Comparison of ENCODE assay signal across 20 cellular contexts in genomic region chr13:72195044-72195704, GRCh38.
DNase-seq lines count a peak whose midpoint lies in the region; ATAC-seq, FAIRE-seq and TF ChIP-seq lines count a peak whose summit lies in the region.
"Had no signal": no experiment of that assay in that cellular context is flagged by ENCODE, and none has a peak within 500 bp of the region (broad histone marks: within the 10 kb centered on the region; RNA-seq: fewer than 3 reads in every experiment).

No MANE protein-coding gene starts in this region.

- intact Hi-C loops in PC-3 (cut with micrococcal nuclease) (loop anchor here (2.0 to 10.0 kb wide), 2 partner anchors 60 to 330 kb away; partner anchors contain the start of gene DACH1), endothelial cell of umbilical vein (cut with micrococcal nuclease) (no loop called here)

- H3K9me3 ChIP-seq in PC-3 (ENCODE audit: low read length) (no peaks in the 10 kb centered on the region), endothelial cell of umbilical vein (replicated peaks; ENCODE audit: control insufficient read depth, insufficient read depth, low read length) (no peaks in the 10 kb centered on the region), neural cell (ENCODE audit: low read length) (no peaks in the 10 kb centered on the region), smooth muscle cell (replicated peaks; ENCODE audit: low read depth) (no peaks in the 10 kb centered on the region)
- H3K9me3 ChIP-seq: SJCRH30 had no signal

- H3K4me2 ChIP-seq in PC-3 (ENCODE audit: low read length): peak overlapping the region; percentile 84
- peak overlapping the region; percentile 55 for H3K4me2 ChIP-seq in endothelial cell of umbilical vein (ENCODE audit: insufficient read depth, low read length)
- H3K4me2 ChIP-seq in neural cell (ENCODE audit: low read length): peak overlapping the region; percentile 33
- no peak overlapping the region for H3K4me2 ChIP-seq in smooth muscle cell
- H3K4me2 ChIP-seq: PC-9 had no signal

- dilution Hi-C loops in endothelial cell of umbilical vein (cut with MboI; ENCODE audit: extremely low pct_ligation_motif_present, low sequenced_read_pairs): no loop called here

- H3F3A ChIP-seq in PC-3 (ENCODE audit: low read length, unreplicated experiment) (no peaks in the 10 kb centered on the region), neural cell (ENCODE audit: insufficient read depth, low read length, poor library complexity, severe bottlenecking) (peaks cover 12% of the 10 kb centered on the region), smooth muscle cell (ENCODE audit: low read depth) (no peaks in the 10 kb centered on the region)

- TF ChIP-seq EP300 in neural cell (conservative IDR thresholded peaks at IDR 0.05; ENCODE audit: poor library complexity, severe bottlenecking): peak; percentile 78

- H3K4me3 ChIP-seq in PC-3 (ENCODE audit: low read length) (peak overlapping the region; percentile 47; the same call in 1 of the 2 replicates), endothelial cell of umbilical vein (replicated peaks in 1 of 3; ENCODE audit: insufficient read depth in 1 of 3, low read depth in 1 of 3, low read length in 3 of 3) (no peak overlapping the region), neural cell (ENCODE audit: low read length) (peak overlapping the region; percentile 35), smooth muscle cell (no peak overlapping the region)
- H3K4me3 ChIP-seq: PC-9, SJCRH30 had no signal

- H3K79me2 ChIP-seq in PC-3 (ENCODE audit: low read length) (no peaks in the 10 kb centered on the region), endothelial cell of umbilical vein (ENCODE audit: control insufficient read depth, insufficient read depth, low read length) (no peaks in the 10 kb centered on the region), neural cell (replicated peaks; ENCODE audit: insufficient read depth, low read length) (no peaks in the 10 kb centered on the region), smooth muscle cell (ENCODE audit: low read depth) (no peaks in the 10 kb centered on the region)

- H3K27ac ChIP-seq in PC-3 (ENCODE audit: low read length): peak overlapping the region; percentile 81
- H3K27ac ChIP-seq in endothelial cell of umbilical vein (ENCODE audit: insufficient read depth, low read depth, low read length): no peak overlapping the region
- H3K27ac ChIP-seq in neural cell (ENCODE audit: low read length): peak overlapping the region; percentile 94
- H3K27ac ChIP-seq in smooth muscle cell (ENCODE audit: low read depth): no peak overlapping the region
- H3K27ac ChIP-seq: PC-9, SJCRH30 had no signal

- CTCF ChIA-PET in PC-3 (lab: Charles Lee): no interaction called here
- CTCF ChIA-PET in endothelial cell of umbilical vein (lab: Charles Lee): no interaction called here

- H4K20me1 ChIP-seq in PC-3 (ENCODE audit: low read length) (no peaks in the 10 kb centered on the region), endothelial cell of umbilical vein (replicated peaks; ENCODE audit: control insufficient read depth, extremely low read depth, insufficient read depth, low read length) (no peaks in the 10 kb centered on the region), neural cell (ENCODE audit: insufficient read depth) (no peaks in the 10 kb centered on the region), smooth muscle cell (ENCODE audit: low read depth) (no peaks in the 10 kb centered on the region)

- H3K9me2 ChIP-seq in PC-3 (replicated peaks; ENCODE audit: low read length) (no peaks in the 10 kb centered on the region), neural cell (ENCODE audit: insufficient read depth, low read length) (no peaks in the 10 kb centered on the region)

- H3K27me3 ChIP-seq in PC-3 (ENCODE audit: low read length) (no peaks in the 10 kb centered on the region), endothelial cell of umbilical vein (ENCODE audit: control insufficient read depth in 2 of 2, insufficient read depth in 2 of 2, low read length in 2 of 2) (no peaks in the 10 kb centered on the region), neural cell (ENCODE audit: insufficient read depth, low read depth, low read length) (no peaks in the 10 kb centered on the region), smooth muscle cell (ENCODE audit: low read depth) (no peaks in the 10 kb centered on the region)
- H3K27me3 ChIP-seq: SJCRH30 had no signal

- peak overlapping the region; percentile 52 for H3K9ac ChIP-seq in PC-3 (ENCODE audit: low read length)
- no peak overlapping the region for H3K9ac ChIP-seq in endothelial cell of umbilical vein (replicated peaks; ENCODE audit: extremely low read depth, insufficient read depth, low read length)
- peak overlapping the region; percentile 22 for H3K9ac ChIP-seq in neural cell (ENCODE audit: low read length)
- H3K9ac ChIP-seq in smooth muscle cell (ENCODE audit: low read depth): no peak overlapping the region

- no peak for FAIRE-seq in endothelial cell of umbilical vein (lab: Jason Lieb, UNC)

- H3K4me1 ChIP-seq in PC-3 (ENCODE audit: insufficient read depth, low read length) (peaks cover 21% of the 10 kb centered on the region), endothelial cell of umbilical vein (ENCODE audit: control insufficient read depth, extremely low read depth, insufficient read depth, low read length) (no peaks in the 10 kb centered on the region), smooth muscle cell (ENCODE audit: low read depth) (no peaks in the 10 kb centered on the region)
- H3K4me1 ChIP-seq: SJCRH30 had no signal

- peak overlapping the region; percentile 82 for H2AFZ ChIP-seq in PC-3 (ENCODE audit: low read length)
- peak overlapping the region; percentile 90 for H2AFZ ChIP-seq in endothelial cell of umbilical vein (ENCODE audit: low read depth, low read length)
- no peak overlapping the region for H2AFZ ChIP-seq in neural cell (ENCODE audit: low read depth, low read length)
- peak overlapping the region; percentile 58 for H2AFZ ChIP-seq in smooth muscle cell (ENCODE audit: low read depth)
- H2AFZ ChIP-seq: PC-9 had no signal

- TF ChIP-seq RAD21 in neural cell (conservative IDR thresholded peaks at IDR 0.05): no peak

- TF ChIP-seq CTCF in PC-3 (conservative IDR thresholded peaks at IDR 0.05; ENCODE audit: low read depth, low read length) (no peak), endothelial cell of umbilical vein (IDR thresholded peaks at IDR 0.05; ENCODE audit: extremely low read depth in 1 of 2, insufficient read depth in 1 of 2, low read depth in 1 of 2, low read length in 2 of 2) (no peak), neural cell (IDR thresholded peaks at IDR 0.05; ENCODE audit: poor library complexity, severe bottlenecking) (no peak), smooth muscle cell (IDR thresholded peaks at IDR 0.05; ENCODE audit: borderline replicate concordance, insufficient read depth, poor library complexity, severe bottlenecking) (no peak)

- POLR2A ChIA-PET in PC-3 (lab: Charles Lee; ENCODE audit: unreplicated experiment): no interaction called here
- POLR2A ChIA-PET in endothelial cell of umbilical vein (lab: Charles Lee): no interaction called here

- 78% methylated on average over 3 of the region's 3 CpGs for WGBS in smooth muscle cell (ENCODE audit: low lambda C conversion rate)

- H3K36me3 ChIP-seq in PC-3 (ENCODE audit: low read depth, low read length) (no peaks in the 10 kb centered on the region), endothelial cell of umbilical vein (ENCODE audit: control insufficient read depth in 2 of 2, extremely low read depth in 1 of 2, insufficient read depth in 2 of 2, low read length in 2 of 2) (no peaks in the 10 kb centered on the region), neural cell (ENCODE audit: insufficient read depth, low read length) (no peaks in the 10 kb centered on the region), smooth muscle cell (ENCODE audit: low read depth) (no peaks in the 10 kb centered on the region)
- H3K36me3 ChIP-seq: SJCRH30 had no signal

- peak; percentile 87 for ATAC-seq in PC-3
- no peak for ATAC-seq in HG03135 (IDR thresholded peaks at IDR 0.05; ENCODE audit: unreplicated experiment)

- TF ChIP-seq POLR2A in endothelial cell of umbilical vein (IDR thresholded peaks at IDR 0.05; ENCODE audit: low read depth, low read length): no peak

- BruUV-seq in PC-3 (replicated peaks; lab: Mats Ljungman, UMichigan): no TSS peak
- BruUV-seq in endothelial cell of umbilical vein (replicated peaks; lab: Mats Ljungman, UMichigan): no TSS peak

- DNase-seq in PC-3 (peak; percentile 50), endothelial cell of umbilical vein (ENCODE audit: low read depth, low spot score) (no peak), smooth muscle cell (lab: John Stamatoyannopoulos, UW; ENCODE audit: unreplicated experiment) (no peak), amygdala (lab: John Stamatoyannopoulos, UW) (no peak)
- DNase-seq in stimulated activated CD4-positive, alpha-beta T cell treated with anti-CD3 and anti-CD28 coated beads, Interleukin-4, amount 100 ng/mL, for 24 hours: no peak
- DNase-seq: ACHN; C1 segment of cervical spinal cord; CD8-positive, alpha-beta memory T cell; H9; Karpas-422; MM.1S; NCI-H1092; NCI-H1436 treated with DMSO at 0.1 percent for 48 hours; NCI-H2029; NCI-H345; NCI-H524 treated with DMSO at 0.1 percent for 48 hours; PC-9; SJCRH30 had no signal

- no peaks in the 10 kb centered on the region for H3K9me1 ChIP-seq in endothelial cell of umbilical vein (replicated peaks; ENCODE audit: control insufficient read depth, extremely low read depth, insufficient read depth, low read length)

TF ChIP-seq in endothelial cell of umbilical vein, 7 proteins besides CTCF, POLR2A, EP300 and RAD21:
- TF ChIP-seq FOS (IDR thresholded peaks at IDR 0.05; ENCODE audit: borderline replicate concordance, insufficient read depth, low read length) (no peak), POLR2AphosphoS5 (IDR thresholded peaks at IDR 0.05; ENCODE audit: insufficient read depth, low read depth, low read length) (no peak), EZH2 (IDR thresholded peaks at IDR 0.05; ENCODE audit: borderline replicate concordance, low read depth, low read length, severe bottlenecking) (no peak), GATA2 (IDR thresholded peaks at IDR 0.05; ENCODE audit: insufficient read depth, insufficient read length, low read depth, low read length) (no peak)

TF ChIP-seq in neural cell, 6 proteins besides CTCF, POLR2A, EP300 and RAD21 (continues in another document):
- TF ChIP-seq MXI1 (conservative IDR thresholded peaks at IDR 0.05; ENCODE audit: poor library complexity, severe bottlenecking) (no peak), TAF1 (IDR thresholded peaks at IDR 0.05; ENCODE audit: low read depth) (no peak), POLR2AphosphoS5 (IDR thresholded peaks at IDR 0.05) (peak; percentile 28)

Comparison
In these comparisons a context has a peak if more than half of its experiments do, and no peak if none do; other contexts are left out.
1. H3K27ac ChIP-seq: peak in PC-3 (single experiment) and neural cell (single experiment); none in endothelial cell of umbilical vein (single experiment) and smooth muscle cell (single experiment).
2. H3K4me3 ChIP-seq: peak in PC-3 (single experiment) and neural cell (single experiment); none in endothelial cell of umbilical vein (0 of 3) and smooth muscle cell (single experiment).
3. H3K9ac ChIP-seq: peak in PC-3 (single experiment) and neural cell (single experiment); none in endothelial cell of umbilical vein (single experiment) and smooth muscle cell (single experiment).